Comparison of ENCODE assay signal across 7 cellular contexts in the genomic region with DNA sequence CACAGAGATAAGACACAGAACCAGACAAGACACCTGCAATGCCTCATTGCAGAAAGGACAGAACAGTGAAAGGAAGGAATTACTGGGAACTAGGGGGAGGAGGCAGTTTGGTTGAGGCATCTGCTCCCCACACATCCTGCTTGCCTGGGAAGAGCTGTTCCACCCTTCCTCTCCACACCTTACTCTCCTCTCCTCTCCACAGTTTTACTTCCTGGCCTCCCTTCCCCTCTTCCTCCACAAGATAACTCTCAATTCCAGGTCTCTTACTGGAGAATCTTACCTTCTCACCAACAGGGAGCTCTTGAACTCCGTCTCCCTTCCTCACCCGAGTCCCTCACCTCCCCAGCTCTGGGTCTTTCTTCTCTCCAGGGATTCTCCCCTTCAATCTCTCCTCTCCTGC. TPM values are rescaled to one million over a fixed set of nuclear protein-coding genes. Genes with fewer than 3 reads are reported as not detected.
DNase-seq lines count a peak whose midpoint lies in the region; TF ChIP-seq lines count a peak whose summit lies in the region.
"Had no signal": no experiment of that assay in that cellular context is flagged by ENCODE, and none has a peak within 500 bp of the region (broad histone marks: within the 10 kb centered on the region; RNA-seq: fewer than 3 reads in every experiment).

No MANE protein-coding gene starts in this region.

- H3K9me3 Mint-ChIP-seq in activated naive CD4-positive, alpha-beta T cell treated with anti-CD3 and anti-CD28 coated beads, Interleukin-2, amount 10 ng/mL, durations not matched to agents 7 days and 5 days: no peaks in the 10 kb centered on the region

- CTCF ChIA-PET in activated naive CD4-positive, alpha-beta T cell treated with anti-CD3 and anti-CD28 coated beads, Interleukin-2, amount 10 ng/mL, durations not matched to agents 7 days and 5 days (lab: Charles Lee): no interaction called here

- peaks cover 23 to 29% of the 10 kb centered on the region in 2 donors for H3K36me3 ChIP-seq in esophagus (ENCODE audit: control insufficient read depth in 2 of 2, insufficient read depth in 2 of 2, low read length in 1 of 2)
- H3K36me3 ChIP-seq in thyroid gland: peaks cover 31 to 34% of the 10 kb centered on the region in 2 donors
- H3K36me3 ChIP-seq in ovary: no peaks in the 10 kb centered on the region

- whole genome bisulfite sequencing in esophagus, 2 donors: 69 to 74% methylated on average over 2 of the region's 2 CpGs
- WGBS in thyroid gland, 2 donors: 81 to 91% methylated on average over 2 of the region's 2 CpGs
- 78 to 87% (median 79%) methylated on average over 2 of the region's 2 CpGs for WGBS in ovary, 3 donors

- peak overlapping the region; percentile 83 for H3K4me3 Mint-ChIP-seq in activated naive CD4-positive, alpha-beta T cell treated with anti-CD3 and anti-CD28 coated beads, Interleukin-2, amount 10 ng/mL, durations not matched to agents 7 days and 5 days

- H3K4me1 Mint-ChIP-seq in activated naive CD4-positive, alpha-beta T cell treated with anti-CD3 and anti-CD28 coated beads, Interleukin-2, amount 10 ng/mL, durations not matched to agents 7 days and 5 days: peaks cover 68% of the 10 kb centered on the region

- TF ChIP-seq EP300 in ovary (IDR thresholded peaks at IDR 0.05): no peak

- peaks cover 12 to 24% of the 10 kb centered on the region in 2 donors for H3K4me1 ChIP-seq in esophagus (ENCODE audit: control insufficient read depth in 2 of 2, insufficient read depth in 2 of 2, low read length in 1 of 2)
- H3K4me1 ChIP-seq in thyroid gland: peaks cover 26 to 31% of the 10 kb centered on the region in 2 donors
- peaks cover 11% of the 10 kb centered on the region for H3K4me1 ChIP-seq in ovary (ENCODE audit: insufficient read depth)

- TF ChIP-seq CTCF in thyroid gland (IDR thresholded peaks at IDR 0.05) (no peak), ovary (IDR thresholded peaks at IDR 0.05) (no peak)

- H3K36me3 Mint-ChIP-seq in activated naive CD4-positive, alpha-beta T cell treated with anti-CD3 and anti-CD28 coated beads, Interleukin-2, amount 10 ng/mL, durations not matched to agents 7 days and 5 days: peaks cover 54% of the 10 kb centered on the region

- TF ChIP-seq POLR2A in thyroid gland (IDR thresholded peaks at IDR 0.05) (no peak), ovary (IDR thresholded peaks at IDR 0.05) (no peak)

- H3K27me3 Mint-ChIP-seq in activated naive CD4-positive, alpha-beta T cell treated with anti-CD3 and anti-CD28 coated beads, Interleukin-2, amount 10 ng/mL, durations not matched to agents 7 days and 5 days: no peaks in the 10 kb centered on the region

- DNase-seq in activated naive CD4-positive, alpha-beta T cell treated with anti-CD3 and anti-CD28 coated beads, Interleukin-2, amount 10 ng/mL, durations not matched to agents 7 days and 5 days: no peak
- no peak for DNase-seq in activated naive CD4-positive, alpha-beta T cell (lab: John Stamatoyannopoulos, UW)
- DNase-seq in thyroid gland: no peak
- DNase-seq in ovary: no peak
- no peak for DNase-seq in AG08396 (ENCODE audit: low spot score)

- intact Hi-C loops in thyroid gland (cut with DNase I): no loop called here
- intact Hi-C loops in ovary (cut with DNase I): loop anchor here in 1 of 4 donors (10.0 kb wide), 1 partner anchor 131 kb away; no protein-coding TSS in a partner anchor

- H3K9me3 ChIP-seq in esophagus (ENCODE audit: control insufficient read depth in 2 of 2, insufficient read depth in 1 of 2, low read depth in 1 of 2, low read length in 1 of 2) (no peaks in the 10 kb centered on the region), thyroid gland (no peaks in the 10 kb centered on the region), ovary (no peaks in the 10 kb centered on the region)

- H3K27ac ChIP-seq in esophagus (ENCODE audit: low read depth in 2 of 2, low read length in 1 of 2) (peak overlapping the region; percentile 98 to 99), thyroid gland (peak overlapping the region in 2 of 3 donors; percentile 89 to 97), ovary (no peak overlapping the region)

- H3K27ac Mint-ChIP-seq in activated naive CD4-positive, alpha-beta T cell treated with anti-CD3 and anti-CD28 coated beads, Interleukin-2, amount 10 ng/mL, durations not matched to agents 7 days and 5 days: peak overlapping the region; percentile 61

- peak overlapping the region; percentile 80 to 81 for H3K4me3 ChIP-seq in esophagus (ENCODE audit: low read depth in 1 of 2, low read length in 2 of 2)
- peak overlapping the region in 1 of 3 donors; percentile 85 for H3K4me3 ChIP-seq in thyroid gland (replicated peaks in 1 of 3)
- H3K4me3 ChIP-seq in ovary: no peak overlapping the region

- H3K27me3 ChIP-seq in esophagus (ENCODE audit: control insufficient read depth in 1 of 2, insufficient read depth in 2 of 2, low read length in 2 of 2) (no peaks in the 10 kb centered on the region), thyroid gland (no peaks in the 10 kb centered on the region), ovary (no peaks in the 10 kb centered on the region)

RNA-seq across cellular contexts. Expression of a gene that starts 2.1 kb away (rescaled TPM):
- polyA plus RNA-seq in esophagus: 100 to 1,000 TPM; 123 to 264 TPM
- total RNA-seq in thyroid gland: 100 to 1,000 TPM in 2 of 4 donors, 10 to 100 TPM in 2; 70.5 to 117 (median 85.8) TPM
- 10 to 100 TPM; 10.0 to 50.6 (median 34.1) TPM for total RNA-seq in ovary
- 100 to 1,000 TPM in 1 of 2 donors, 10 to 100 TPM in 1; 42.8 to 130 TPM for polyA plus RNA-seq in ovary

RNA-seq across cellular contexts. Expression of a gene that starts 6.9 kb away (rescaled TPM):
- polyA plus RNA-seq in esophagus: 10 to 100 TPM; 33.1 to 42.8 TPM
- 1 to 10 TPM in 3 of 4 donors, under 1 TPM in 1; 0.54 to 3.9 (median 2.2) TPM for total RNA-seq in thyroid gland
- total RNA-seq in ovary: 1 to 10 TPM in 3 of 7 donors, under 1 TPM in 3, not detected in 1; 0.50 to 2.0 (median 1.3) TPM
- polyA plus RNA-seq in ovary: 1 to 10 TPM; 1.1 to 2.9 TPM

RNA-seq across cellular contexts. Expression of a gene that starts 23.9 kb away (rescaled TPM):
- polyA plus RNA-seq in esophagus: 10 to 100 TPM; 32.3 to 50.1 TPM
- 10 to 100 TPM; 37.7 to 48.6 (median 45.3) TPM for total RNA-seq in thyroid gland
- 10 to 100 TPM; 13.7 to 39.3 (median 24.0) TPM for total RNA-seq in ovary
- polyA plus RNA-seq in ovary: 10 to 100 TPM; 26.0 to 40.0 TPM

RNA-seq across cellular contexts. Expression of a gene that starts 24.0 kb away (rescaled TPM):
- 10 to 100 TPM in 1 of 2 donors, 1 to 10 TPM in 1; 9.8 to 39.3 TPM for polyA plus RNA-seq in esophagus
- 100 to 1,000 TPM in 1 of 4 donors, 10 to 100 TPM in 3; 36.1 to 107 (median 58.2) TPM for total RNA-seq in thyroid gland
- total RNA-seq in ovary: 10 to 100 TPM; 25.5 to 89.3 (median 60.9) TPM
- polyA plus RNA-seq in ovary: 10 to 100 TPM; 16.8 to 17.6 TPM

RNA-seq across cellular contexts. Expression of a gene that starts 28.1 kb away (rescaled TPM):
- under 1 TPM in 1 of 2 donors, not detected in 1; 0.06 TPM for polyA plus RNA-seq in esophagus
- under 1 TPM in 2 of 4 donors, not detected in 2; 0.22 to 0.29 TPM for total RNA-seq in thyroid gland
- total RNA-seq in ovary: 1 to 10 TPM in 3 of 7 donors, under 1 TPM in 3, not detected in 1; 0.36 to 2.6 (median 1.4) TPM
- under 1 TPM; 0.35 to 0.63 TPM for polyA plus RNA-seq in ovary
- polyA plus RNA-seq: BJ had no signal

Comparison
In these comparisons a context has a peak if more than half of its experiments do, and no peak if none do; other contexts are left out.
1. H3K27ac ChIP-seq: peak in esophagus (2 of 2) and thyroid gland (2 of 3); none in ovary (0 of 2).